8 cellular contexts compared by ENCODE assay signal in genomic region chr7:102061981-102062390, GRCh38.
A peak's percentile ranks its signal among the peaks of the same experiment; 100 is the strongest.
DNase-seq lines count a peak whose midpoint lies in the region; ATAC-seq and TF ChIP-seq lines count a peak whose summit lies in the region.

No MANE protein-coding gene starts in this region.

- no peaks in the 10 kb centered on the region for H3K36me3 ChIP-seq in MG63

- H3K9me3 ChIP-seq in MG63 = no peaks in the 10 kb centered on the region; the same call in 1 of the 2 replicates

- no peak for TF ChIP-seq CTCF in epithelial cell of proximal tubule (conservative IDR thresholded peaks at IDR 0.05; ENCODE audit: low read depth, low read length)

- H3K4me3 ChIP-seq in epithelial cell of proximal tubule (ENCODE audit: low read depth, low read length) (no peak overlapping the region), MG63 (no peak overlapping the region)

- in situ Hi-C loops in Caki2 (cut with HindIII; ENCODE audit: low pct_unique_long_range_greater_than_20kb, low sequenced_read_pairs) = no loop called here

- no peaks in the 10 kb centered on the region for H3K27me3 ChIP-seq in MG63

- ATAC-seq in GM19468 (IDR thresholded peaks at IDR 0.05; ENCODE audit: extremely low read depth, unreplicated experiment) (peak; percentile 63), HG03565 (IDR thresholded peaks at IDR 0.05; ENCODE audit: unreplicated experiment) (peak; percentile 88)

- DNase-seq in Caki2 (ENCODE audit: low read depth) (peak; percentile 98), epithelial cell of proximal tubule (ENCODE audit: low read depth) (peak; percentile 90), DMS153 (lab: John Stamatoyannopoulos, UW) (no peak), MG63 (no peak), GM03348 (ENCODE audit: low spot score) (no peak), COR-L47 (lab: John Stamatoyannopoulos, UW) (no peak)

Comparison
In these comparisons a context has a peak if more than half of its experiments do, and no peak if none do; other contexts are left out.
1. DNase-seq: peak in Caki2 (single experiment) and epithelial cell of proximal tubule (single experiment); none in DMS153 (single experiment), MG63 (single experiment), GM03348 (single experiment) and COR-L47 (single experiment).